ENCODE assay signal across 9 cellular contexts in genomic region chr19:10431943-10432735, GRCh38. TPM values are rescaled to one million over a fixed set of nuclear protein-coding genes. Genes with fewer than 3 reads are reported as not detected.
DNase-seq lines count a peak whose midpoint lies in the region; ATAC-seq and TF ChIP-seq lines count a peak whose summit lies in the region.
"Had no signal": no experiment of that assay in that cellular context is flagged by ENCODE, and none has a peak within 500 bp of the region (broad histone marks: within the 10 kb centered on the region; RNA-seq: fewer than 3 reads in every experiment).

No MANE protein-coding gene starts in this region.

- POLR2A ChIA-PET in CD4-positive, alpha-beta T cell (lab: Charles Lee), result interaction anchor here (0.6 to 1.5 kb wide), 4 partner anchors 25 to 232 kb away, joined by 3 to 5 read pairs (median 3); partner anchors contain the start of gene CDC37

- H3K36me3 ChIP-seq in MM.1S (replicated peaks; ENCODE audit: insufficient read depth, low read length), result no peaks in the 10 kb centered on the region
- no peaks in the 10 kb centered on the region for H3K36me3 ChIP-seq in neuronal stem cell (replicated peaks in 1 of 2; ENCODE audit: control insufficient read depth in 2 of 2, insufficient read depth in 2 of 2, low read length in 2 of 2)
- H3K36me3 ChIP-seq: HAP-1 had no signal

- no peak for TF ChIP-seq CTCF in CD4-positive, alpha-beta T cell (IDR thresholded peaks at IDR 0.05)
- TF ChIP-seq CTCF in MM.1S (IDR thresholded peaks at IDR 0.05; ENCODE audit: low read length), result no peak

- CTCF ChIA-PET in CD4-positive, alpha-beta T cell (lab: Charles Lee), result interaction anchor here (0.5 to 3.5 kb wide), 4 partner anchors 11 to 195 kb away, joined by 3 to 18 read pairs (median 4); partner anchors contain the start of gene CDC37

- peak; percentile 43 to 73 (median 58) for DNase-seq in CD4-positive, alpha-beta T cell
- no peak for DNase-seq in MM.1S
- DNase-seq in activated T-cell treated with anti-CD3 and anti-CD28 coated beads for 4 hours, result peak; percentile 40
- DNase-seq in fibroblast of gingiva (ENCODE audit: low read depth), result peak; percentile 58
- no peak for DNase-seq in neuronal stem cell (ENCODE audit: low spot score)
- no peak for DNase-seq in NCI-H2107 treated with DMSO at 0.1 percent for 48 hours (lab: John Stamatoyannopoulos, UW; ENCODE audit: unreplicated experiment)
- no peak for DNase-seq in hippocampal formation (lab: John Stamatoyannopoulos, UW)
- no peak for DNase-seq in SK-N-DZ (ENCODE audit: low spot score)

- H3K4me1 ChIP-seq in MM.1S (ENCODE audit: low read length) (peaks cover 14% of the 10 kb centered on the region), neuronal stem cell (ENCODE audit: control insufficient read depth in 2 of 2, insufficient read depth in 1 of 2, low read depth in 1 of 2, low read length in 2 of 2) (peaks cover 6 to 11% of the 10 kb centered on the region in 2 donors)
- H3K4me1 ChIP-seq: HAP-1 had no signal

- H3K9ac ChIP-seq in MM.1S (ENCODE audit: low read length) (no peak overlapping the region), neuronal stem cell (ENCODE audit: low read depth, low read length, poor library complexity) (peak overlapping the region; percentile 79)

- H3K4me2 ChIP-seq in MM.1S (ENCODE audit: low read depth, low read length) (peak overlapping the region; percentile 42; the same call in 1 of the 2 replicates), neuronal stem cell (ENCODE audit: insufficient read depth, low read length, poor library complexity, severe bottlenecking) (peak overlapping the region; percentile 85)

- H3K9me3 ChIP-seq in CD4-positive, alpha-beta T cell (ENCODE audit: control insufficient read depth, low read length), result no peaks in the 10 kb centered on the region
- H3K9me3 ChIP-seq in MM.1S (replicated peaks; ENCODE audit: insufficient read depth, low read length) (no peaks in the 10 kb centered on the region), neuronal stem cell (replicated peaks in 1 of 2; ENCODE audit: control insufficient read depth in 2 of 2, insufficient read depth in 1 of 2, low read depth in 1 of 2, low read length in 2 of 2) (peaks cover 0 to 5% of the 10 kb centered on the region in 2 donors)
- H3K9me3 ChIP-seq: HAP-1 had no signal

- no peak overlapping the region for H4K91ac ChIP-seq in neuronal stem cell (ENCODE audit: low read depth, low read length, poor library complexity)

- H3K4me3 Mint-ChIP-seq in CD4-positive, alpha-beta T cell, result peak overlapping the region; percentile 85

- H2BK120ac ChIP-seq in neuronal stem cell (ENCODE audit: low read depth, low read length), result no peak overlapping the region

- no CpG with 5 or more reads among the region's 64 CpGs for WGBS in neuronal stem cell (ENCODE audit: extremely low coverage in 2 of 2, insufficient read length in 2 of 2, insufficient replicate concordance in 1 of 2), 2 donors

- H3K18ac ChIP-seq in neuronal stem cell (ENCODE audit: low read length), result peak overlapping the region; percentile 93

- H2BK12ac ChIP-seq in neuronal stem cell (ENCODE audit: low read length), result peak overlapping the region; percentile 48

- H3F3A ChIP-seq in MM.1S (ENCODE audit: insufficient read depth, low read length), result peaks cover 14% of the 10 kb centered on the region

- H2AFZ ChIP-seq in MM.1S (ENCODE audit: low read length), result no peak overlapping the region
- H2AFZ ChIP-seq in neuronal stem cell (ENCODE audit: low read length), result peak overlapping the region; percentile 81

- peak; percentile 39 for ATAC-seq in CD4-positive, alpha-beta T cell (ENCODE audit: poor library complexity)

- H4K8ac ChIP-seq in neuronal stem cell (ENCODE audit: low read depth, low read length), result peak overlapping the region; percentile 54

- peaks cover 11% of the 10 kb centered on the region for H3K79me2 ChIP-seq in MM.1S (ENCODE audit: low read length)

- no peak overlapping the region for H2BK5ac ChIP-seq in neuronal stem cell (ENCODE audit: low read length)

- H3K27me3 ChIP-seq in CD4-positive, alpha-beta T cell (ENCODE audit: control insufficient read depth, insufficient read depth, low read length), result peaks cover 19% of the 10 kb centered on the region
- H3K27me3 ChIP-seq in MM.1S (replicated peaks; ENCODE audit: insufficient read depth, low read length) (no peaks in the 10 kb centered on the region), neuronal stem cell (ENCODE audit: control insufficient read depth in 3 of 3, insufficient read depth in 3 of 3, low read depth in 1 of 3, low read length in 3 of 3) (peaks cover 17 to 62% (median 56%) of the 10 kb centered on the region in 3 experiments)

- H3K4me3 ChIP-seq in MM.1S (ENCODE audit: low read length), result no peak overlapping the region; the same call in 1 of the 2 replicates
- H3K4me3 ChIP-seq in neuronal stem cell (ENCODE audit: low read length in 2 of 2), result peak overlapping the region; percentile 8 to 77
- H3K4me3 ChIP-seq: HAP-1 had no signal

- no peaks in the 10 kb centered on the region for H4K20me1 ChIP-seq in MM.1S (ENCODE audit: insufficient read depth, low read length)

- peak overlapping the region; percentile 95 for H2BK15ac ChIP-seq in neuronal stem cell (ENCODE audit: low read length)

- H3K9me2 ChIP-seq in MM.1S (replicated peaks; ENCODE audit: insufficient read depth, low read length), result no peaks in the 10 kb centered on the region

- H2AK5ac ChIP-seq in neuronal stem cell (ENCODE audit: low read depth, low read length), result peak overlapping the region; percentile 49

- intact Hi-C loops in CD4-positive, alpha-beta T cell (cut with DNase I, micrococcal nuclease), result no loop called here

- peak overlapping the region; percentile 87 for H3K27ac Mint-ChIP-seq in CD4-positive, alpha-beta T cell

- no peak overlapping the region for H3K27ac ChIP-seq in CD4-positive, alpha-beta T cell (ENCODE audit: low read depth, low read length)
- H3K27ac ChIP-seq in MM.1S (ENCODE audit: low read length) (no peak overlapping the region), neuronal stem cell (replicated peaks; ENCODE audit: low read length) (no peak overlapping the region)

- peak overlapping the region; percentile 80 for H3K23ac ChIP-seq in neuronal stem cell (ENCODE audit: low read depth, low read length, poor library complexity)

- peaks cover 49% of the 10 kb centered on the region for H3K4me1 Mint-ChIP-seq in CD4-positive, alpha-beta T cell (ENCODE audit: low read depth)

- H3K4ac ChIP-seq in neuronal stem cell (ENCODE audit: low read length), result no peak overlapping the region

- peaks cover 5% of the 10 kb centered on the region for H3K36me3 Mint-ChIP-seq in CD4-positive, alpha-beta T cell (ENCODE audit: low read depth)

- H3K79me1 ChIP-seq in neuronal stem cell (ENCODE audit: low read depth, low read length), result no peaks in the 10 kb centered on the region

- H3K27me3 Mint-ChIP-seq in CD4-positive, alpha-beta T cell, result peaks cover 51% of the 10 kb centered on the region

- H3K9me3 Mint-ChIP-seq in CD4-positive, alpha-beta T cell, result no peaks in the 10 kb centered on the region

- H3K14ac ChIP-seq in neuronal stem cell (ENCODE audit: low read length), result no peak overlapping the region

RNA-seq across cellular contexts. Expression of gene PDE4A, which starts 11.8 kb away (rescaled TPM):
- total RNA-seq in CD4-positive, alpha-beta T cell, result 1 to 10 TPM; 1.5 to 2.1 TPM
- polyA plus RNA-seq in neuronal stem cell (2013, experiment 1 of 2), result 3.9 TPM
- polyA plus RNA-seq in neuronal stem cell (2013, experiment 2 of 2), result 4.1 TPM
- 2.8 and 3.6 TPM in 2 replicates for polyA plus RNA-seq in SK-N-DZ (2014; cell fraction: cytosol; rRNA removed)
- polyA plus RNA-seq in SK-N-DZ (2014; cell fraction: nucleus; rRNA removed), result 2.9 and 6.8 TPM in 2 replicates

RNA-seq across cellular contexts. Expression of gene CDC37, which starts 28.8 kb away (rescaled TPM):
- total RNA-seq in CD4-positive, alpha-beta T cell, result 100 to 1,000 TPM; 162 to 164 TPM
- polyA plus RNA-seq in neuronal stem cell (2013, experiment 1 of 2), result 93.1 TPM
- polyA plus RNA-seq in neuronal stem cell (2013, experiment 2 of 2), result 91.5 TPM
- 188 and 208 TPM in 2 replicates for polyA plus RNA-seq in SK-N-DZ (2014; cell fraction: cytosol; rRNA removed)
- 567 and 627 TPM in 2 replicates for polyA plus RNA-seq in SK-N-DZ (2014; cell fraction: nucleus; rRNA removed)

RNA-seq across cellular contexts. Expression of gene TYK2, which starts 51.8 kb away (rescaled TPM):
- 100 to 1,000 TPM; 229 to 253 TPM for total RNA-seq in CD4-positive, alpha-beta T cell
- 31.5 TPM for polyA plus RNA-seq in neuronal stem cell (2013, experiment 1 of 2)
- polyA plus RNA-seq in neuronal stem cell (2013, experiment 2 of 2), result 29.4 TPM
- 22.0 and 26.4 TPM in 2 replicates for polyA plus RNA-seq in SK-N-DZ (2014; cell fraction: cytosol; rRNA removed)
- 212 and 214 TPM in 2 replicates for polyA plus RNA-seq in SK-N-DZ (2014; cell fraction: nucleus; rRNA removed)

Comparison
In these comparisons a context has a peak if more than half of its experiments do, and no peak if none do; other contexts are left out.
1. DNase-seq: peak in CD4-positive, alpha-beta T cell (10 of 10), activated T-cell treated with anti-CD3 and anti-CD28 coated beads for 4 hours (single experiment) and fibroblast of gingiva (single experiment); none in MM.1S (single experiment), neuronal stem cell (single experiment), NCI-H2107 treated with DMSO at 0.1 percent for 48 hours (single experiment), hippocampal formation (0 of 2) and SK-N-DZ (single experiment).